20 cellular contexts compared by ENCODE assay signal in genomic region chr5:2801602-2802525, GRCh38. TPM values are rescaled to one million over a fixed set of nuclear protein-coding genes. Genes with fewer than 3 reads are reported as not detected.
DNase-seq lines count a peak whose midpoint lies in the region; ATAC-seq and TF ChIP-seq lines count a peak whose summit lies in the region.
"Had no signal": no experiment of that assay in that cellular context is flagged by ENCODE, and none has a peak within 500 bp of the region (broad histone marks: within the 10 kb centered on the region; RNA-seq: fewer than 3 reads in every experiment).

No MANE protein-coding gene starts in this region.

- H3K4me3 Mint-ChIP-seq in glutamatergic neuron (ENCODE audit: unreplicated experiment): no peak overlapping the region
- H3K4me3 Mint-ChIP-seq: CD8-positive, alpha-beta memory T cell; H9; T-cell had no signal

- H3K4me3 ChIP-seq in stomach (no peak overlapping the region), gastrocnemius medialis (no peak overlapping the region)
- H3K4me3 ChIP-seq: BLaER1, MG63 had no signal

- no peaks in the 10 kb centered on the region for H3K36me3 Mint-ChIP-seq in glutamatergic neuron (ENCODE audit: unreplicated experiment)
- H3K36me3 Mint-ChIP-seq: CD8-positive, alpha-beta memory T cell; T-cell had no signal

- intact Hi-C loops in stomach (cut with DNase I; ENCODE audit: low total_unique reads): no loop called here
- intact Hi-C loops in gastrocnemius medialis (cut with DNase I; ENCODE audit: low total_unique reads): no loop called here

- H3K36me3 ChIP-seq in stomach (no peaks in the 10 kb centered on the region), gastrocnemius medialis (no peaks in the 10 kb centered on the region)
- H3K36me3 ChIP-seq: BLaER1, MG63 had no signal

- in situ Hi-C loops in gastrocnemius medialis (cut with MboI; ENCODE audit: low sequenced_read_pairs in 4 of 4): no loop called here

- DNase-seq in HT-29 (ENCODE audit: low spot score) (peak; percentile 33), NCI-H524 (lab: John Stamatoyannopoulos, UW) (peak; percentile 83 to 95), glutamatergic neuron (no peak), stomach (no peak), NCI-H526 (lab: John Stamatoyannopoulos, UW) (no peak), NCI-H2029 (lab: John Stamatoyannopoulos, UW) (no peak), gastrocnemius medialis (no peak)
- DNase-seq: CD8-positive, alpha-beta memory T cell; EL; H9; MG63; NCI-H1105 treated with DMSO at 0.1 percent for 48 hours; NCI-H2029 treated with DMSO at 0.1 percent for 48 hours; NCI-H446; NK-92 treated with Interleukin-12 subunit alpha and Interleukin-12 subunit beta, amount 100 ng/mL, for 24 hours; T-cell had no signal

- H3K27ac Mint-ChIP-seq in glutamatergic neuron (ENCODE audit: unreplicated experiment): peak overlapping the region; percentile 52
- H3K27ac Mint-ChIP-seq: CD8-positive, alpha-beta memory T cell; H9; T-cell had no signal

- TF ChIP-seq CTCF in glutamatergic neuron (IDR thresholded peaks at IDR 0.05; ENCODE audit: partially characterized antibody, unreplicated experiment) (no peak), stomach (IDR thresholded peaks at IDR 0.05) (no peak), gastrocnemius medialis (IDR thresholded peaks at IDR 0.05 in 4 of 5, conservative IDR thresholded peaks at IDR 0.05 in 1 of 5) (no peak)

- peak overlapping the region in 3 of 5 donors; percentile 15 to 78 (median 18) for H3K27ac ChIP-seq in stomach
- H3K27ac ChIP-seq in gastrocnemius medialis: no peak overlapping the region
- H3K27ac ChIP-seq: BLaER1, KMS-11 had no signal

- H3K9me3 Mint-ChIP-seq in glutamatergic neuron (ENCODE audit: unreplicated experiment): peaks cover 2% of the 10 kb centered on the region
- H3K9me3 Mint-ChIP-seq: H9 had no signal

- H3K27me3 ChIP-seq in stomach: peaks cover 0 to 6% (median 0%) of the 10 kb centered on the region in 3 donors
- no peaks in the 10 kb centered on the region for H3K27me3 ChIP-seq in gastrocnemius medialis
- H3K27me3 ChIP-seq: BLaER1, MG63 had no signal

- ATAC-seq in GM21526 (IDR thresholded peaks at IDR 0.05; ENCODE audit: low FRiP score, unreplicated experiment): no peak
- ATAC-seq in gastrocnemius medialis: no peak
- ATAC-seq: HepG2, T-cell had no signal

- peaks cover 0 to 21% (median 2%) of the 10 kb centered on the region in 4 donors for H3K4me1 ChIP-seq in stomach
- no peaks in the 10 kb centered on the region for H3K4me1 ChIP-seq in gastrocnemius medialis

- H3K9me3 ChIP-seq in stomach (no peaks in the 10 kb centered on the region), gastrocnemius medialis (no peaks in the 10 kb centered on the region)
- H3K9me3 ChIP-seq: MG63 had no signal

- peaks cover 5% of the 10 kb centered on the region for H3K27me3 Mint-ChIP-seq in glutamatergic neuron (ENCODE audit: unreplicated experiment)
- H3K27me3 Mint-ChIP-seq: T-cell had no signal

- WGBS in stomach, 5 donors: 27 to 33% (median 31%) methylated on average over 18 of the region's 18 CpGs

- no peak for TF ChIP-seq EP300 in stomach (IDR thresholded peaks at IDR 0.05)

- no peak for TF ChIP-seq POLR2A in stomach (IDR thresholded peaks at IDR 0.05)
- TF ChIP-seq POLR2A in gastrocnemius medialis (IDR thresholded peaks at IDR 0.05): no peak

- peaks cover 13% of the 10 kb centered on the region for H3K4me1 Mint-ChIP-seq in glutamatergic neuron (ENCODE audit: low read depth, unreplicated experiment)
- H3K4me1 Mint-ChIP-seq: CD8-positive, alpha-beta memory T cell; T-cell had no signal

RNA-seq across cellular contexts. Expression of gene IRX2, which starts 50.4 kb away (rescaled TPM):
- 19.6 and 23.1 TPM in 2 replicates for total RNA-seq in HT-29 (2014; rRNA removed; shearing (Covaris generic))
- total RNA-seq in glutamatergic neuron (ENCODE audit: unreplicated experiment): 60.7 TPM
- total RNA-seq in stomach: 100 to 1,000 TPM in 1 of 5 donors, 10 to 100 TPM in 2, 1 to 10 TPM in 1, not detected in 1; 7.0 to 143 (median 40.7) TPM
- 1 to 10 TPM; 7.0 to 8.6 (median 8.2) TPM for polyA plus RNA-seq in stomach
- total RNA-seq in gastrocnemius medialis: 1 to 10 TPM in 1 of 4 donors, not detected in 3; 2.4 TPM
- total RNA-seq: CD8-positive, alpha-beta memory T cell; HepG2 had no signal
- polyA plus RNA-seq: CD8-positive, alpha-beta memory T cell; HepG2 had no signal

Comparison
In these comparisons a context has a peak if more than half of its experiments do, and no peak if none do; other contexts are left out.
1. DNase-seq: peak in HT-29 (single experiment) and NCI-H524 (2 of 2); none in glutamatergic neuron (single experiment), stomach (single experiment), NCI-H526 (0 of 2), NCI-H2029 (single experiment) and gastrocnemius medialis (0 of 2).
2. H3K27ac ChIP-seq: peak in stomach (3 of 5); none in gastrocnemius medialis (0 of 4).